In the genomic region with DNA sequence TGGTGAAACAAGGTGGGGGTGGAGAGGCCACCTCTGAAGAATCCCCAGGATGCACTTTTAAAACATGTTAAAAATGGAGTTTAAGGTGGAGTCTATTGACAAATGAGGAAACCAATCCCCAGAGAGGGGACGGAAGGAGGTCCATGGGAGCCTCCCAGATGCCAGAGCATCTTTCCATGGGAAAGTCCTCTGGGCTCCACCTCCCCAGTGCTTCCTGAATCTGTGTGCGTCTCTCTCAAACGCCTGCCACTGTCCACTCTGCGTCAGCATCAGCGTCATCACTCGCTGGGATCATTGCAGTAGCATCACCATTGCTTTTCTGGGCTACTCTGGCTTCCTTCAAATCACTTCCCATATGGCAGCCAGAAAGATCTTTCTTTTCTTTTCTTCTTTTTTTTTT, we compare ENCODE assay signal across 23 cellular contexts. TPM values are rescaled to one million over a fixed set of nuclear protein-coding genes. Genes with fewer than 3 reads are reported as not detected.
"Had no signal": no experiment of that assay in that cellular context is flagged by ENCODE, and none has a peak within 500 bp of the region (broad histone marks: within the 10 kb centered on the region; RNA-seq: fewer than 3 reads in every experiment).

No MANE protein-coding gene starts in this region.

- H3K9me3 ChIP-seq: colonic mucosa, left lung, testis had no signal

- H3K27me3 ChIP-seq: testis had no signal

- H3K9me3 Mint-ChIP-seq: activated naive CD8-positive, alpha-beta T cell treated with anti-CD3 and anti-CD28 coated beads, Interleukin-2, amount 10 ng/mL, durations not matched to agents 7 days and 5 days; activated T-helper 1 cell treated with anti-CD3 and anti-CD28 coated beads, Interleukin-12 subunit alpha, Interleukin-12 subunit beta, Interleukin-2, Interleukin-4 antibody, amounts not matched to agents 30 ng/mL and 10 ng/mL and 1 ng/mL, durations not matched to agents 14 hours and 24 hours and 36 hours; neural progenitor cell; stimulated activated effector memory CD8-positive, alpha-beta T cell treated with anti-CD3 and anti-CD28 coated beads, Interleukin-12 subunit alpha, Interleukin-12 subunit beta, amount 100 ng/mL, for 72 hours; type B pancreatic cell; WTC11 had no signal

- H3K36me3 ChIP-seq: colonic mucosa, neural progenitor cell had no signal

- H3K27ac Mint-ChIP-seq: activated CD4-positive, alpha-beta T cell treated with anti-CD3 and anti-CD28 coated beads for 36 hours; activated naive CD8-positive, alpha-beta T cell treated with anti-CD3 and anti-CD28 coated beads, Interleukin-2, amount 10 ng/mL, durations not matched to agents 7 days and 5 days; activated T-helper 1 cell treated with anti-CD3 and anti-CD28 coated beads, Interleukin-12 subunit alpha, Interleukin-12 subunit beta, Interleukin-2, Interleukin-4 antibody, amounts not matched to agents 30 ng/mL and 10 ng/mL and 1 ng/mL, durations not matched to agents 14 hours and 24 hours and 36 hours; neural progenitor cell; stimulated activated effector memory CD8-positive, alpha-beta T cell treated with anti-CD3 and anti-CD28 coated beads, Interleukin-12 subunit alpha, Interleukin-12 subunit beta, amount 100 ng/mL, for 72 hours; WTC11 had no signal

- H2AFZ ChIP-seq: neural progenitor cell had no signal

- ATAC-seq: activated CD4-positive, alpha-beta T cell treated with anti-CD3 and anti-CD28 coated beads for 36 hours; left lung; sciatic nerve; stimulated activated effector memory CD8-positive, alpha-beta T cell treated with anti-CD3 and anti-CD28 coated beads, Interleukin-12 subunit alpha, Interleukin-12 subunit beta, amount 100 ng/mL, for 72 hours; WTC11 had no signal

- H3K36me3 Mint-ChIP-seq: activated naive CD8-positive, alpha-beta T cell treated with anti-CD3 and anti-CD28 coated beads, Interleukin-2, amount 10 ng/mL, durations not matched to agents 7 days and 5 days; brain; neural progenitor cell; type B pancreatic cell; WTC11 had no signal

- H3K4me2 ChIP-seq: neural progenitor cell, smooth muscle cell had no signal

- H3K4me3 ChIP-seq: colonic mucosa, left lung, neural progenitor cell, smooth muscle cell, testis had no signal

- H3K4me3 Mint-ChIP-seq: activated CD4-positive, alpha-beta T cell treated with anti-CD3 and anti-CD28 coated beads for 36 hours; activated naive CD8-positive, alpha-beta T cell treated with anti-CD3 and anti-CD28 coated beads, Interleukin-2, amount 10 ng/mL, durations not matched to agents 7 days and 5 days; activated T-helper 1 cell treated with anti-CD3 and anti-CD28 coated beads, Interleukin-12 subunit alpha, Interleukin-12 subunit beta, Interleukin-2, Interleukin-4 antibody, amounts not matched to agents 30 ng/mL and 10 ng/mL and 1 ng/mL, durations not matched to agents 14 hours and 24 hours and 36 hours; brain; stimulated activated effector memory CD8-positive, alpha-beta T cell treated with anti-CD3 and anti-CD28 coated beads, Interleukin-12 subunit alpha, Interleukin-12 subunit beta, amount 100 ng/mL, for 72 hours; type B pancreatic cell; WTC11 had no signal

- H3K4me1 ChIP-seq: colonic mucosa, neural progenitor cell had no signal

- DNase-seq: activated CD4-positive, alpha-beta T cell treated with anti-CD3 and anti-CD28 coated beads for 36 hours; activated CD4-positive, alpha-beta T cell treated with anti-CD3 and anti-CD28 coated beads, Interleukin-2, amount 50 U/mL, for 48 hours; activated naive CD4-positive, alpha-beta T cell treated with Interleukin-2 at 50 U/mL for 16 hours; activated naive CD8-positive, alpha-beta T cell treated with anti-CD3 and anti-CD28 coated beads, Interleukin-2, amount 10 ng/mL, durations not matched to agents 7 days and 5 days; anterior cingulate cortex; central memory CD4-positive, alpha-beta T cell; colonic mucosa; foreskin fibroblast; kidney; left lung; stimulated activated CD4-positive, alpha-beta T cell treated with anti-CD3 and anti-CD28 coated beads, Interleukin-4, amount 100 ng/mL, for 24 hours; testis had no signal

- H3K9ac ChIP-seq: neural progenitor cell had no signal

- H3K27ac ChIP-seq: colonic mucosa, left lung, neural progenitor cell, testis had no signal

RNA-seq across cellular contexts. Expression of gene GPR4, which starts 6.2 kb away (rescaled TPM):
- total RNA-seq: activated CD4-positive, alpha-beta T cell treated with anti-CD3 and anti-CD28 coated beads for 36 hours; activated naive CD8-positive, alpha-beta T cell treated with anti-CD3 and anti-CD28 coated beads, Interleukin-2, amount 10 ng/mL, durations not matched to agents 7 days and 5 days; activated T-helper 1 cell treated with anti-CD3 and anti-CD28 coated beads, Interleukin-12 subunit alpha, Interleukin-12 subunit beta, Interleukin-2, Interleukin-4 antibody, amounts not matched to agents 30 ng/mL and 10 ng/mL and 1 ng/mL, durations not matched to agents 14 hours and 24 hours and 36 hours; mononuclear cell; osteocyte; smooth muscle cell; T-helper 2 cell treated with Interferon-gamma antibody and Interleukin-4, amounts not matched to agents 100 ng/mL and 5 ng/mL, for 36 hours had no signal
- polyA plus RNA-seq: smooth muscle cell had no signal
